Comparison of ENCODE assay signal across 8 cellular contexts in genomic region chr1:2003564-2004131, GRCh38. TPM values are rescaled to one million over a fixed set of nuclear protein-coding genes. Genes with fewer than 3 reads are reported as not detected.
DNase-seq lines count a peak whose midpoint lies in the region; ATAC-seq and TF ChIP-seq lines count a peak whose summit lies in the region.

CFAP74 (minus strand) TSS chr1:2003786; CDS start chr1:1990956, 12,830 bp downstream.

- ATAC-seq in GM21825 (IDR thresholded peaks at IDR 0.05; ENCODE audit: unreplicated experiment) (no peak), HG02970 (IDR thresholded peaks at IDR 0.05; ENCODE audit: low FRiP score, unreplicated experiment) (no peak)

- H3K4me3 ChIP-seq in ACC112 (ENCODE audit: low read depth, low read length) = peak within 1 kb of the TSS; percentile 57
- H3K4me3 ChIP-seq in H7 (ENCODE audit: insufficient read depth, low read depth, low read length) = peak within 1 kb of the TSS; percentile 44
- H3K4me3 ChIP-seq in astrocyte of the cerebellum (ENCODE audit: low read depth, low read length) = peak within 1 kb of the TSS; percentile 18
- no peak within 1 kb of the TSS for H3K4me3 ChIP-seq in suprapubic skin

- H2AFZ ChIP-seq in ACC112 (ENCODE audit: low read length, unreplicated experiment) = peak within 1 kb of the TSS; percentile 12

- no peaks in the 10 kb centered on the region for H3K79me2 ChIP-seq in ACC112 (ENCODE audit: control insufficient read depth, insufficient read depth, low read length, unreplicated experiment)

- DNase-seq in H7 = peak; percentile 99
- DNase-seq in astrocyte of the cerebellum (ENCODE audit: low read depth) = no peak
- DNase-seq in kidney tubule cell (ENCODE audit: low spot score) = peak; percentile 30
- no peak for DNase-seq in suprapubic skin (ENCODE audit: low spot score in 2 of 2)
- DNase-seq in NCI-H524 treated with DMSO at 0.1 percent for 48 hours (lab: John Stamatoyannopoulos, UW) = no peak

- no peaks in the 10 kb centered on the region for H3K36me3 ChIP-seq in ACC112 (ENCODE audit: insufficient read depth, low read length)
- H3K36me3 ChIP-seq in H7 (replicated peaks; ENCODE audit: control insufficient read depth, insufficient read depth, low read length) = no peaks in the 10 kb centered on the region
- H3K36me3 ChIP-seq in suprapubic skin = no peaks in the 10 kb centered on the region

- in situ Hi-C loops in astrocyte of the cerebellum (cut with HindIII; ENCODE audit: low sequenced_read_pairs) = no loop called here

- TF ChIP-seq CTCF in astrocyte of the cerebellum (IDR thresholded peaks at IDR 0.05; ENCODE audit: low read depth, low read length, missing control alignments) = no peak
- no peak for TF ChIP-seq CTCF in suprapubic skin (IDR thresholded peaks at IDR 0.05)

- H3K9me3 ChIP-seq in suprapubic skin = no peaks in the 10 kb centered on the region

- no peaks in the 10 kb centered on the region for H3K4me1 ChIP-seq in ACC112 (ENCODE audit: control insufficient read depth, insufficient read depth, low read length, unreplicated experiment)
- H3K4me1 ChIP-seq in suprapubic skin = peaks cover 6% of the 10 kb centered on the region

- H3K27ac ChIP-seq in ACC112 (ENCODE audit: low read depth, low read length) (no peak within 1 kb of the TSS), suprapubic skin (no peak within 1 kb of the TSS)

- WGBS in suprapubic skin = 7% methylated on average over 14 of the region's 48 CpGs

- TF ChIP-seq EP300 in suprapubic skin (IDR thresholded peaks at IDR 0.05) = no peak

- TF ChIP-seq POLR2A in suprapubic skin (IDR thresholded peaks at IDR 0.05) = no peak

- H3K27me3 ChIP-seq in ACC112 (ENCODE audit: insufficient read depth, low read length) = peaks cover 30% of the 10 kb centered on the region
- peaks cover 3% of the 10 kb centered on the region for H3K27me3 ChIP-seq in H7 (ENCODE audit: control insufficient read depth, insufficient read depth, low read length)
- H3K27me3 ChIP-seq in suprapubic skin = peaks cover 73% of the 10 kb centered on the region

RNA-seq across cellular contexts. Expression of gene CFAP74, which starts in this region (rescaled TPM):
- not detected in 2 replicates for total RNA-seq in H7 (2014; rRNA removed; shearing (Covaris generic))
- not detected for total RNA-seq in suprapubic skin

Comparison
In these comparisons a context has a peak if more than half of its experiments do, and no peak if none do; other contexts are left out.
1. Peak in DNase-seq and H3K4me3 ChIP-seq in H7; RNA of the gene not detected or under 1 TPM.